13 cellular contexts compared by ENCODE assay signal in the genomic region with DNA sequence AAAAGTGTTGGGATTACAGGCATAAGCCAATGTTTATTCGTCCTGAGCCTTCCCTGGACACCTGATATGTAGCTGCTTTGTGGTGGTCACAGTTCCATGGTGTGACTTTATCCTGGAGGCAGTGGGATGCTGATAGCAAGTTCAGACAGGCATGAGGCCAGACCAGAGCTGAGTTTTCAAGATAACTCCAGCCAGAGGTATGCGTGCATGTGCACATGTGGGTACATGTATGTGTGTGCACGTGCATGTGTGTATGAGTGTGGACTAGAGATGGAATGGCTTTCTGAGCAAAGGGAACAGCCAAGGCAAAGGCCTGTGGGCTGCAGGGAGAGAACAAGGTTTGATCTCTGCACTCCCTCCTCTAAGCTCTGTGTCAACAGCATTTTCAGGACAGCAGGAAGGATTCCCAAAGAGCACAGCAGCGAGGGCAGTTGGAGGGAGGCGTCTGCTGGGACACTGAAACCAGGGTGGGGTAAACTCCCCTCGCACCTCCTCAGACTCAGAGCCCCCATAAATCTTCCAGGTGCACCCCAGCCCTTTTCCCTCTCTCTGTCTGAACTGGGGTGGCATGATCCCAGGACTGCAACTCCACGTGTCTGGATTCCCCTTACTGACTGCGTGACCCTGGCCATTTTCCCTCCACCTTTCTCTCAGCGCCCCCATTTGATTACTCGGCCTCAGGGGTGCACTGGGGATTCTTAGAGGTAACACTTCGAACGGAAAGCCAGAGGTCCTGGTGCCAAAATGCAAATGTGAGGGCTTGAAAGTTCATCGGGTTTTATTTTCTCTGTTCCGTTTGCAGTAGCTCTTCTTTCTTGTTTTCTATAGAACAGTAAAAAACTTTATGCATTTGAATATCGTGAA. TPM values are rescaled to one million over a fixed set of nuclear protein-coding genes. Genes with fewer than 3 reads are reported as not detected.
DNase-seq lines count a peak whose midpoint lies in the region; ATAC-seq and TF ChIP-seq lines count a peak whose summit lies in the region.
"Had no signal": no experiment of that assay in that cellular context is flagged by ENCODE, and none has a peak within 500 bp of the region (broad histone marks: within the 10 kb centered on the region; RNA-seq: fewer than 3 reads in every experiment).

No MANE protein-coding gene starts in this region.

- no peak for ATAC-seq in stimulated activated naive CD8-positive, alpha-beta T cell treated with anti-CD3 and anti-CD28 coated beads, Interleukin-15, Interleukin-2, amounts not matched to agents 100 U/mL and 50 U/mL, for 24 hours
- ATAC-seq in T-helper 17 cell (no peak), foreskin keratinocyte (peak; percentile 43), HG03521 (IDR thresholded peaks at IDR 0.05; ENCODE audit: unreplicated experiment) (no peak)
- ATAC-seq: left ventricle myocardium superior, pancreas had no signal

- H3K36me3 Mint-ChIP-seq in stimulated activated naive CD8-positive, alpha-beta T cell treated with anti-CD3 and anti-CD28 coated beads, Interleukin-15, Interleukin-2, amounts not matched to agents 100 ng/mL and 50 ng/mL, for 24 hours (ENCODE audit: low read depth): peaks cover 52% of the 10 kb centered on the region
- peaks cover 5% of the 10 kb centered on the region for H3K36me3 Mint-ChIP-seq in T-helper 17 cell (ENCODE audit: low read depth)

- H3K4me1 ChIP-seq in foreskin keratinocyte: peaks cover 7% of the 10 kb centered on the region
- H3K4me1 ChIP-seq: BE2C, pancreas had no signal

- peak overlapping the region; percentile 69 for H3K27ac Mint-ChIP-seq in stimulated activated naive CD8-positive, alpha-beta T cell treated with anti-CD3 and anti-CD28 coated beads, Interleukin-15, Interleukin-2, amounts not matched to agents 100 ng/mL and 50 ng/mL, for 24 hours
- peak overlapping the region; percentile 98 for H3K27ac Mint-ChIP-seq in T-helper 17 cell

- H3K9me3 Mint-ChIP-seq in stimulated activated naive CD8-positive, alpha-beta T cell treated with anti-CD3 and anti-CD28 coated beads, Interleukin-15, Interleukin-2, amounts not matched to agents 100 ng/mL and 50 ng/mL, for 24 hours: peaks cover 4% of the 10 kb centered on the region

- H3K4me3 ChIP-seq in coronary artery: no peak overlapping the region
- H3K4me3 ChIP-seq: pancreas had no signal

- peak overlapping the region; percentile 47 for H3K4me3 Mint-ChIP-seq in stimulated activated naive CD8-positive, alpha-beta T cell treated with anti-CD3 and anti-CD28 coated beads, Interleukin-15, Interleukin-2, amounts not matched to agents 100 ng/mL and 50 ng/mL, for 24 hours
- H3K4me3 Mint-ChIP-seq in T-helper 17 cell: peak overlapping the region; percentile 84

- peaks cover 92% of the 10 kb centered on the region for H3K4me1 Mint-ChIP-seq in stimulated activated naive CD8-positive, alpha-beta T cell treated with anti-CD3 and anti-CD28 coated beads, Interleukin-15, Interleukin-2, amounts not matched to agents 100 ng/mL and 50 ng/mL, for 24 hours (ENCODE audit: low read depth)
- peaks cover 48% of the 10 kb centered on the region for H3K4me1 Mint-ChIP-seq in T-helper 17 cell

- H3K27ac ChIP-seq in foreskin keratinocyte: no peak overlapping the region
- no peak overlapping the region for H3K27ac ChIP-seq in coronary artery
- H3K27ac ChIP-seq: pancreas had no signal

- H3K27me3 Mint-ChIP-seq in stimulated activated naive CD8-positive, alpha-beta T cell treated with anti-CD3 and anti-CD28 coated beads, Interleukin-15, Interleukin-2, amounts not matched to agents 100 ng/mL and 50 ng/mL, for 24 hours: no peaks in the 10 kb centered on the region
- H3K27me3 Mint-ChIP-seq in T-helper 17 cell: no peaks in the 10 kb centered on the region

- TF ChIP-seq CTCF in foreskin keratinocyte (conservative IDR thresholded peaks at IDR 0.05): no peak
- TF ChIP-seq CTCF in coronary artery (IDR thresholded peaks at IDR 0.05): no peak

- H3K27me3 ChIP-seq in foreskin keratinocyte: no peaks in the 10 kb centered on the region
- H3K27me3 ChIP-seq: BE2C, pancreas had no signal

- DNase-seq in stimulated activated naive CD8-positive, alpha-beta T cell treated with anti-CD3 and anti-CD28 coated beads, Interleukin-15, Interleukin-2, amounts not matched to agents 100 U/mL and 50 U/mL, for 24 hours: no peak
- DNase-seq in T-helper 17 cell (no peak), foreskin keratinocyte (peak; percentile 49 to 68), coronary artery (ENCODE audit: low spot score) (no peak), NCI-H526 (lab: John Stamatoyannopoulos, UW) (no peak), ureter (ENCODE audit: low spot score) (no peak)
- DNase-seq: BE2C, head of caudate nucleus, left ventricle myocardium superior, pancreas had no signal

- no peaks in the 10 kb centered on the region for H3K9me3 ChIP-seq in T-helper 17 cell (ENCODE audit: control insufficient read depth, low read length, poor library complexity, severe bottlenecking)
- H3K9me3 ChIP-seq: BE2C, pancreas had no signal

RNA-seq across cellular contexts. Expression of gene NLRC5, which starts 15.3 kb away (rescaled TPM):
- total RNA-seq in T-helper 17 cell (100 to 1,000 TPM; 381 to 578 TPM), foreskin keratinocyte (8.4 and 10.3 TPM in 2 replicates), ureter (50.1 TPM)
- 5.2 and 5.8 TPM in 2 replicates for polyA plus RNA-seq in foreskin keratinocyte

RNA-seq across cellular contexts. Expression of gene CETP, which starts 42.9 kb away (rescaled TPM):
- total RNA-seq in T-helper 17 cell: 1 to 10 TPM in 1 of 2 donors, not detected in 1; 2.3 TPM
- not detected in 2 replicates for total RNA-seq in foreskin keratinocyte
- not detected in 2 replicates for polyA plus RNA-seq in foreskin keratinocyte
- total RNA-seq in ureter: 0.42 TPM
- total RNA-seq: G401 had no signal

Comparison
In these comparisons a context has a peak if more than half of its experiments do, and no peak if none do; other contexts are left out.
1. DNase-seq: peak in foreskin keratinocyte (2 of 2); none in stimulated activated naive CD8-positive, alpha-beta T cell treated with anti-CD3 and anti-CD28 coated beads, Interleukin-15, Interleukin-2, amounts not matched to agents 100 U/mL and 50 U/mL, for 24 hours (single experiment), T-helper 17 cell (0 of 3), coronary artery (single experiment), NCI-H526 (0 of 2) and ureter (single experiment).